ENCODE assay signal across 11 cellular contexts in genomic region chr9:77820293-77820954, GRCh38.
DNase-seq lines count a peak whose midpoint lies in the region; ATAC-seq, FAIRE-seq and TF ChIP-seq lines count a peak whose summit lies in the region.
"Had no signal": no experiment of that assay in that cellular context is flagged by ENCODE, and none has a peak within 500 bp of the region (broad histone marks: within the 10 kb centered on the region; RNA-seq: fewer than 3 reads in every experiment).

No MANE protein-coding gene starts in this region.

- no peaks in the 10 kb centered on the region for H3K36me3 ChIP-seq in MG63
- H3K36me3 ChIP-seq in GM12878 (ENCODE audit: control insufficient read depth in 2 of 2, insufficient read depth in 2 of 2, low read length in 1 of 2), result no peaks in the 10 kb centered on the region
- H3K36me3 ChIP-seq in mucosa of descending colon (ENCODE audit: low read depth), result no peaks in the 10 kb centered on the region

- no peak for TF ChIP-seq RAD21 in GM12878 (IDR thresholded peaks at IDR 0.05; ENCODE audit: insufficient read depth, low read depth, low read length)

- no peak overlapping the region for H3K27ac ChIP-seq in GM12878 (ENCODE audit: control insufficient read depth, insufficient read depth)
- H3K27ac ChIP-seq: parathyroid adenoma had no signal

- no peak for TF ChIP-seq CTCF in GM12878 (IDR thresholded peaks at IDR 0.05 in 2 of 3, conservative IDR thresholded peaks at IDR 0.05 in 1 of 3; ENCODE audit: control insufficient read depth in 2 of 3, extremely low read depth in 1 of 3, insufficient read depth in 1 of 3, low read depth in 3 of 3, low read length in 3 of 3)
- TF ChIP-seq CTCF in mucosa of descending colon (IDR thresholded peaks at IDR 0.05), result no peak

- H4K20me1 ChIP-seq in GM12878 (ENCODE audit: control insufficient read depth, insufficient read depth), result no peaks in the 10 kb centered on the region

- in situ Hi-C loops in GM12878 (cut with MboI), result no loop called here

- SMC1A ChIA-PET in GM12878 (lab: Charles Lee; ENCODE audit: uncharacterized antibody, unreplicated experiment), result interaction anchor here (2.6 kb wide), 1 partner anchor 9 kb away, joined by 11 read pairs; no protein-coding TSS in a partner anchor

- TF ChIP-seq EP300 in GM12878 (IDR thresholded peaks at IDR 0.05; ENCODE audit: borderline replicate concordance in 1 of 2, control insufficient read depth in 1 of 2, low read depth in 2 of 2, low read length in 2 of 2), result no peak

- H3K79me2 ChIP-seq in GM12878 (ENCODE audit: control insufficient read depth, insufficient read depth, low read length), result no peaks in the 10 kb centered on the region
- H3K79me2 ChIP-seq: parathyroid adenoma had no signal

- intact Hi-C loops in GM12878 (cut with micrococcal nuclease; ENCODE audit: unreplicated experiment) (no loop called here), mucosa of descending colon (cut with DNase I, micrococcal nuclease) (no loop called here)

- 19% methylated on average over 3 of the region's 3 CpGs for WGBS in GM12878 (ENCODE audit: insufficient coverage, insufficient replicate concordance, low lambda C conversion rate, missing lambda C conversion rate)

- DNase-seq in Daoy (ENCODE audit: low read depth) (peak; percentile 77), MG63 (peak; percentile 40), GM12878 (ENCODE audit: low read depth, low spot score) (no peak), mucosa of descending colon (no peak), left lobe of liver (ENCODE audit: low spot score) (no peak), hippocampal formation (lab: John Stamatoyannopoulos, UW) (no peak), NCI-H446 (lab: John Stamatoyannopoulos, UW) (no peak)
- DNase-seq: amygdala, NCI-H187 had no signal

- H3K9me3 ChIP-seq in MG63 (no peaks in the 10 kb centered on the region), GM12878 (replicated peaks; ENCODE audit: control insufficient read depth, insufficient read depth, low read length) (no peaks in the 10 kb centered on the region), mucosa of descending colon (no peaks in the 10 kb centered on the region)

- ATAC-seq in GM12878 (peak; percentile 35), mucosa of descending colon (peak; percentile 89), left lobe of liver (no peak), GM21367 (IDR thresholded peaks at IDR 0.05; ENCODE audit: unreplicated experiment) (no peak)

- no peak overlapping the region; the same call in 1 of the 2 replicates for H2AFZ ChIP-seq in GM12878 (ENCODE audit: control insufficient read depth, low read depth, low read length)
- H2AFZ ChIP-seq: parathyroid adenoma had no signal

- no peak overlapping the region for H3K4me3 ChIP-seq in MG63
- H3K4me3 ChIP-seq in GM12878, result no peak overlapping the region
- H3K4me3 ChIP-seq in mucosa of descending colon, result no peak overlapping the region

- H3K4me2 ChIP-seq in GM12878 (ENCODE audit: control insufficient read depth, insufficient read depth), result no peak overlapping the region

- no TSS peak for BruUV-seq in GM12878 (replicated peaks; lab: Mats Ljungman, UMichigan)

- POLR2A ChIA-PET in GM12878 (lab: Charles Lee), result interaction anchor here (0.6 kb wide), 1 partner anchor 1796 kb away, joined by 4 read pairs; no protein-coding TSS in a partner anchor

- CTCF ChIA-PET in GM12878 (lab: Yijun Ruan, JAX), result interaction anchor here (0.6 to 3.9 kb wide), 3 partner anchors 21 to 645 kb away, joined by 3 to 16 read pairs (median 3); no protein-coding TSS in a partner anchor

- no peak for FAIRE-seq in GM12878 (lab: Jason Lieb, UNC)

- H3K9ac ChIP-seq in GM12878 (ENCODE audit: control insufficient read depth, insufficient read depth, low read length), result no peak overlapping the region
- H3K9ac ChIP-seq: parathyroid adenoma had no signal

- RAD21 ChIA-PET in GM12878 (lab: Charles Lee; ENCODE audit: unreplicated experiment), result interaction anchor here (2.3 kb wide), 1 partner anchor 9 kb away, joined by 9 read pairs; no protein-coding TSS in a partner anchor

- H3K4me1 ChIP-seq in GM12878 (ENCODE audit: control insufficient read depth, insufficient read depth, low read length) (no peaks in the 10 kb centered on the region), mucosa of descending colon (ENCODE audit: low read depth) (peaks cover 5% of the 10 kb centered on the region)
- H3K4me1 ChIP-seq: parathyroid adenoma had no signal

- no peak for TF ChIP-seq POLR2A in GM12878 (IDR thresholded peaks at IDR 0.05; ENCODE audit: low read depth, low read length)

- H3K27me3 ChIP-seq in MG63 (no peaks in the 10 kb centered on the region), GM12878 (replicated peaks in 1 of 2; ENCODE audit: control insufficient read depth in 2 of 2, insufficient read depth in 2 of 2, low read length in 1 of 2) (no peaks in the 10 kb centered on the region)

TF ChIP-seq in GM12878, 131 proteins besides CTCF, POLR2A, EP300 and RAD21:
- TF ChIP-seq MEF2A (IDR thresholded peaks at IDR 0.05; ENCODE audit: insufficient read depth, low read depth, low read length) (no peak), NR2F1 (conservative IDR thresholded peaks at IDR 0.05) (peak; percentile 25; the same call in 1 of the 2 replicates)
TF ChIP-seq in GM12878: peak in this region for 1.

Comparison
In these comparisons a context has a peak if more than half of its experiments do, and no peak if none do; other contexts are left out.
1. DNase-seq: peak in Daoy (single experiment) and MG63 (single experiment); none in GM12878 (single experiment), mucosa of descending colon (0 of 3), left lobe of liver (single experiment), hippocampal formation (0 of 2) and NCI-H446 (0 of 2).
2. ATAC-seq: peak in GM12878 (single experiment) and mucosa of descending colon (single experiment); none in left lobe of liver (single experiment) and GM21367 (single experiment).